In the genomic region with DNA sequence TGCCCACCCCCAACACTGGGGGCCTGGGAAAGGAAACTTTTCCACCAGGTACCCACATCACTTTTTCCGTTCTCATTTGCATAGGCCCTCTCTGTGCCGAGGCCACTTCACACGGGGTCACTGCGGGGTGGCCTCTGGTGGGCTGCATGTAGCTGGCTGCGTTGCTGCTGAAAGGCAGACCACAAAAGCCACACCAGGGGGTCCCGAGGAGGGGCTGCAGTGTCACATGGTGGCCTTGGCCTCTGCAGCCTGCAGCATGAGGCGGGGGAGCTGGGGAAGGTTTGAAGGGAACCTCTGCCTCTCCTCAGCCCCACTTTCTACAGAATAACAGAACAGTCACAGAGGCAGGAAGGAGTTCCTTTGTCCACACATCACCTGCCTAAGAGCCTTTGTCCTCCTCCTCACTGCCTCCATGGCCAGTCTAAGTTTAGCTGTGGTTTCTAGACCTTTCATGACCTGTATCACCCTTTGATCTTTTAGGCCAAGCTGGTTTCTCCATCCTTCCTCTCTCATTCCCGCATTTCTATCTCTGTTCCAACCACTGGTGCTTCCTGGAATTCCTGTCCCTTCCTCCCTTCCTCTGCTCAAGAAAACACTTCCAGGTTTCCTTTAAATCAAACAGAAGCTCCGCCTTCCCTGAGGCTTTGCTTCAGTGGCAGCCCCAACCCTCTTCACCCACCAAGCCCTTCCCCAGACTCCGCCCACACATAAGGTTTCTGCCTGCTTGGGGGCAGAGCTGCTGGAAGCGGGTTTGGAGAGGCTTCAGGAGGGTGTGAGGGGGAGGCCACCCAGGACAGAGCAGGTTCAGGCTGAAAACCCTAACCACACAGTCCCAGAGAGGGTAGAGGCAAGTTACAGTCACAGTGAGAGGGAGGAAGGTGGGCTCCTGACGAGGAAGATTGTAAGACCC, we compare ENCODE assay signal across 13 cellular contexts.
DNase-seq lines count a peak whose midpoint lies in the region; ATAC-seq, FAIRE-seq and TF ChIP-seq lines count a peak whose summit lies in the region.
"Had no signal": no experiment of that assay in that cellular context is flagged by ENCODE, and none has a peak within 500 bp of the region (broad histone marks: within the 10 kb centered on the region; RNA-seq: fewer than 3 reads in every experiment).

No MANE protein-coding gene starts in this region.

- H3K27me3 Mint-ChIP-seq in activated CD8-positive, alpha-beta T cell treated with anti-CD3 and anti-CD28 coated beads for 36 hours, result no peaks in the 10 kb centered on the region
- no peaks in the 10 kb centered on the region for H3K27me3 Mint-ChIP-seq in activated CD8-positive, alpha-beta T cell treated with anti-CD3 and anti-CD28 coated beads, Interleukin-2, amount 10 ng/mL, durations not matched to agents 7 days and 5 days (ENCODE audit: low read depth)
- H3K27me3 Mint-ChIP-seq in CD8-positive, alpha-beta memory T cell, result no peaks in the 10 kb centered on the region
- H3K27me3 Mint-ChIP-seq: activated CD4-positive, alpha-beta memory T cell treated with anti-CD3 and anti-CD28 coated beads for 36 hours had no signal

- no peak overlapping the region for H3K27ac Mint-ChIP-seq in activated CD8-positive, alpha-beta T cell treated with anti-CD3 and anti-CD28 coated beads for 36 hours
- H3K27ac Mint-ChIP-seq in activated CD8-positive, alpha-beta T cell treated with anti-CD3 and anti-CD28 coated beads, Interleukin-2, amount 10 ng/mL, durations not matched to agents 7 days and 5 days, result no peak overlapping the region
- peak overlapping the region; percentile 27 for H3K27ac Mint-ChIP-seq in stimulated activated effector memory CD8-positive, alpha-beta T cell treated with anti-CD3 and anti-CD28 coated beads, Interleukin-12 subunit alpha, Interleukin-12 subunit beta, amount 100 ng/mL, for 72 hours
- peak overlapping the region in 1 of 8 donors; percentile 50 for H3K27ac Mint-ChIP-seq in CD8-positive, alpha-beta memory T cell
- H3K27ac Mint-ChIP-seq: activated CD4-positive, alpha-beta memory T cell treated with anti-CD3 and anti-CD28 coated beads for 36 hours had no signal

- no peak overlapping the region for H2AFZ ChIP-seq in GM12878 (ENCODE audit: control insufficient read depth, low read depth, low read length)

- no peaks in the 10 kb centered on the region for H4K20me1 ChIP-seq in GM12878 (ENCODE audit: control insufficient read depth, insufficient read depth)

- H3K4me1 ChIP-seq in GM12878 (ENCODE audit: control insufficient read depth, insufficient read depth, low read length), result peaks cover 26% of the 10 kb centered on the region
- H3K4me1 ChIP-seq in CD8-positive, alpha-beta memory T cell (ENCODE audit: insufficient read depth, low read length), result peaks cover 23% of the 10 kb centered on the region

- in situ Hi-C loops in GM12878 (cut with MboI), result no loop called here

- no peak for DNase-seq in activated CD8-positive, alpha-beta T cell treated with anti-CD3 and anti-CD28 coated beads for 36 hours
- no peak for DNase-seq in activated CD8-positive, alpha-beta T cell treated with anti-CD3 and anti-CD28 coated beads, Interleukin-2, amount 10 ng/mL, durations not matched to agents 7 days and 5 days
- DNase-seq in NCI-H510A (lab: John Stamatoyannopoulos, UW) (peak; percentile 54), GM12878 (ENCODE audit: low read depth, low spot score) (no peak), NCI-H345 (lab: John Stamatoyannopoulos, UW) (no peak), middle frontal gyrus (ENCODE audit: extremely low spot score, low spot score) (no peak)
- no peak for DNase-seq in stimulated activated effector memory CD8-positive, alpha-beta T cell treated with anti-CD3 and anti-CD28 coated beads, Interleukin-12 subunit alpha, Interleukin-12 subunit beta, amount 100 ng/mL, for 72 hours (ENCODE audit: low spot score in 2 of 2)
- no peak for DNase-seq in CD8-positive, alpha-beta memory T cell
- DNase-seq: activated CD4-positive, alpha-beta memory T cell treated with anti-CD3 and anti-CD28 coated beads for 36 hours; AML-193; stimulated activated CD4-positive, alpha-beta T cell treated with anti-CD3 and anti-CD28 coated beads, Interleukin-12 subunit alpha, Interleukin-12 subunit beta, amount 100 ng/mL, for 4 hours; stomach had no signal

- BruUV-seq in GM12878 (replicated peaks; lab: Mats Ljungman, UMichigan), result no TSS peak

- no peak overlapping the region for H3K27ac ChIP-seq in GM12878 (ENCODE audit: control insufficient read depth, insufficient read depth)
- no peak overlapping the region for H3K27ac ChIP-seq in CD8-positive, alpha-beta memory T cell (ENCODE audit: low read depth, low read length)
- H3K27ac ChIP-seq: stomach had no signal

- CTCF ChIA-PET in activated CD8-positive, alpha-beta T cell treated with anti-CD3 and anti-CD28 coated beads for 36 hours (lab: Charles Lee), result interaction anchor here (1.3 to 1.5 kb wide), 2 partner anchors 10 to 22 kb away, joined by 3 to 7 read pairs; no protein-coding TSS in a partner anchor
- CTCF ChIA-PET in activated CD8-positive, alpha-beta T cell treated with anti-CD3 and anti-CD28 coated beads, Interleukin-2, amount 10 ng/mL, durations not matched to agents 7 days and 5 days (lab: Charles Lee), result interaction anchor here (1.2 kb wide), 1 partner anchor 12 kb away, joined by 4 read pairs; no protein-coding TSS in a partner anchor
- CTCF ChIA-PET in GM12878 (lab: Yijun Ruan, JAX), result no interaction called here
- CTCF ChIA-PET in CD8-positive, alpha-beta memory T cell (lab: Charles Lee), result no interaction called here

- no peaks in the 10 kb centered on the region for H3K9me3 Mint-ChIP-seq in activated CD8-positive, alpha-beta T cell treated with anti-CD3 and anti-CD28 coated beads for 36 hours
- no peaks in the 10 kb centered on the region for H3K9me3 Mint-ChIP-seq in activated CD8-positive, alpha-beta T cell treated with anti-CD3 and anti-CD28 coated beads, Interleukin-2, amount 10 ng/mL, durations not matched to agents 7 days and 5 days (ENCODE audit: insufficient read depth)
- H3K9me3 Mint-ChIP-seq in stimulated activated effector memory CD8-positive, alpha-beta T cell treated with anti-CD3 and anti-CD28 coated beads, Interleukin-12 subunit alpha, Interleukin-12 subunit beta, amount 100 ng/mL, for 72 hours, result no peaks in the 10 kb centered on the region
- H3K9me3 Mint-ChIP-seq in CD8-positive, alpha-beta memory T cell, result no peaks in the 10 kb centered on the region
- H3K9me3 Mint-ChIP-seq: activated CD4-positive, alpha-beta memory T cell treated with anti-CD3 and anti-CD28 coated beads for 36 hours had no signal

- TF ChIP-seq EP300 in GM12878 (IDR thresholded peaks at IDR 0.05; ENCODE audit: borderline replicate concordance in 1 of 2, control insufficient read depth in 1 of 2, low read depth in 2 of 2, low read length in 2 of 2), result no peak

- 45% methylated on average over 11 of the region's 12 CpGs for WGBS in GM12878 (ENCODE audit: insufficient coverage, insufficient replicate concordance, low lambda C conversion rate, missing lambda C conversion rate)

- RAD21 ChIA-PET in GM12878 (lab: Charles Lee; ENCODE audit: unreplicated experiment), result no interaction called here

- no peaks in the 10 kb centered on the region for H3K27me3 ChIP-seq in GM12878 (replicated peaks in 1 of 2; ENCODE audit: control insufficient read depth in 2 of 2, insufficient read depth in 2 of 2, low read length in 1 of 2)
- no peaks in the 10 kb centered on the region for H3K27me3 ChIP-seq in CD8-positive, alpha-beta memory T cell (ENCODE audit: insufficient read depth, low read length, poor library complexity, severe bottlenecking)
- H3K27me3 ChIP-seq: stomach had no signal

- no peak overlapping the region for H3K4me3 ChIP-seq in GM12878
- H3K4me3 ChIP-seq in CD8-positive, alpha-beta memory T cell (ENCODE audit: low read length), result no peak overlapping the region
- H3K4me3 ChIP-seq: stomach had no signal

- intact Hi-C loops in activated CD8-positive, alpha-beta T cell treated with anti-CD3 and anti-CD28 coated beads for 36 hours (cut with micrococcal nuclease), result loop anchor here (10.0 kb wide), 1 partner anchor 494 kb away; no protein-coding TSS in a partner anchor
- intact Hi-C loops in GM12878 (cut with micrococcal nuclease; ENCODE audit: unreplicated experiment), result no loop called here

- TF ChIP-seq POLR2A in GM12878 (IDR thresholded peaks at IDR 0.05; ENCODE audit: low read depth, low read length), result no peak

- no peak overlapping the region for H3K4me2 ChIP-seq in GM12878 (ENCODE audit: control insufficient read depth, insufficient read depth)

- SMC1A ChIA-PET in GM12878 (lab: Charles Lee; ENCODE audit: uncharacterized antibody, unreplicated experiment), result no interaction called here

- no peak overlapping the region for H3K9ac ChIP-seq in GM12878 (ENCODE audit: control insufficient read depth, insufficient read depth, low read length)

- no peaks in the 10 kb centered on the region for H3K79me2 ChIP-seq in GM12878 (ENCODE audit: control insufficient read depth, insufficient read depth, low read length)

- POLR2A ChIA-PET in activated CD8-positive, alpha-beta T cell treated with anti-CD3 and anti-CD28 coated beads for 36 hours (lab: Charles Lee), result interaction anchor here (0.7 kb wide), 2 partner anchors 10 to 146 kb away, joined by 3 to 4 read pairs; no protein-coding TSS in a partner anchor
- POLR2A ChIA-PET in activated CD8-positive, alpha-beta T cell treated with anti-CD3 and anti-CD28 coated beads, Interleukin-2, amount 10 ng/mL, durations not matched to agents 7 days and 5 days (lab: Charles Lee), result no interaction called here
- POLR2A ChIA-PET in GM12878 (lab: Charles Lee), result interaction anchor here (1.1 to 1.4 kb wide), 3 partner anchors 10 to 14 kb away, joined by 3 read pairs; no protein-coding TSS in a partner anchor
- POLR2A ChIA-PET in CD8-positive, alpha-beta memory T cell (lab: Charles Lee), result no interaction called here

- TF ChIP-seq RAD21 in GM12878 (IDR thresholded peaks at IDR 0.05; ENCODE audit: insufficient read depth, low read depth, low read length), result no peak

- peaks cover 48% of the 10 kb centered on the region for H3K4me1 Mint-ChIP-seq in activated CD8-positive, alpha-beta T cell treated with anti-CD3 and anti-CD28 coated beads for 36 hours (ENCODE audit: low read depth)
- peaks cover 62% of the 10 kb centered on the region for H3K4me1 Mint-ChIP-seq in activated CD8-positive, alpha-beta T cell treated with anti-CD3 and anti-CD28 coated beads, Interleukin-2, amount 10 ng/mL, durations not matched to agents 7 days and 5 days (ENCODE audit: low read depth)
- H3K4me1 Mint-ChIP-seq in stimulated activated effector memory CD8-positive, alpha-beta T cell treated with anti-CD3 and anti-CD28 coated beads, Interleukin-12 subunit alpha, Interleukin-12 subunit beta, amount 100 ng/mL, for 72 hours, result peaks cover 27% of the 10 kb centered on the region
- H3K4me1 Mint-ChIP-seq in CD8-positive, alpha-beta memory T cell, result peaks cover 8 to 27% (median 15%) of the 10 kb centered on the region in 3 donors

- H3K36me3 Mint-ChIP-seq in activated CD8-positive, alpha-beta T cell treated with anti-CD3 and anti-CD28 coated beads for 36 hours (ENCODE audit: low read depth), result no peaks in the 10 kb centered on the region
- no peaks in the 10 kb centered on the region for H3K36me3 Mint-ChIP-seq in activated CD8-positive, alpha-beta T cell treated with anti-CD3 and anti-CD28 coated beads, Interleukin-2, amount 10 ng/mL, durations not matched to agents 7 days and 5 days (ENCODE audit: low read depth)
- H3K36me3 Mint-ChIP-seq in stimulated activated effector memory CD8-positive, alpha-beta T cell treated with anti-CD3 and anti-CD28 coated beads, Interleukin-12 subunit alpha, Interleukin-12 subunit beta, amount 100 ng/mL, for 72 hours, result no peaks in the 10 kb centered on the region
- no peaks in the 10 kb centered on the region for H3K36me3 Mint-ChIP-seq in CD8-positive, alpha-beta memory T cell
- H3K36me3 Mint-ChIP-seq: activated CD4-positive, alpha-beta memory T cell treated with anti-CD3 and anti-CD28 coated beads for 36 hours had no signal

- no peaks in the 10 kb centered on the region for H3K9me3 ChIP-seq in GM12878 (replicated peaks; ENCODE audit: control insufficient read depth, insufficient read depth, low read length)
- H3K9me3 ChIP-seq in CD8-positive, alpha-beta memory T cell (ENCODE audit: low read length), result no peaks in the 10 kb centered on the region
- H3K9me3 ChIP-seq: stomach had no signal

- H3K36me3 ChIP-seq in GM12878 (ENCODE audit: control insufficient read depth in 2 of 2, insufficient read depth in 2 of 2, low read length in 1 of 2), result no peaks in the 10 kb centered on the region
- H3K36me3 ChIP-seq in CD8-positive, alpha-beta memory T cell (ENCODE audit: insufficient read depth, low read length), result no peaks in the 10 kb centered on the region
- H3K36me3 ChIP-seq: stomach had no signal

- no peak for TF ChIP-seq CTCF in activated CD8-positive, alpha-beta T cell treated with anti-CD3 and anti-CD28 coated beads for 36 hours (IDR thresholded peaks at IDR 0.05)
- TF ChIP-seq CTCF in GM12878 (IDR thresholded peaks at IDR 0.05 in 2 of 3, conservative IDR thresholded peaks at IDR 0.05 in 1 of 3; ENCODE audit: control insufficient read depth in 2 of 3, extremely low read depth in 1 of 3, insufficient read depth in 1 of 3, low read depth in 3 of 3, low read length in 3 of 3), result no peak

- no peak for FAIRE-seq in GM12878 (lab: Jason Lieb, UNC)
- FAIRE-seq: endometrium had no signal

- ATAC-seq in activated CD8-positive, alpha-beta T cell treated with anti-CD3 and anti-CD28 coated beads for 36 hours, result peak; percentile 34
- ATAC-seq in activated CD8-positive, alpha-beta T cell treated with anti-CD3 and anti-CD28 coated beads, Interleukin-2, amount 10 ng/mL, durations not matched to agents 7 days and 5 days, result no peak
- 0 out of 3 replicates have a peak, but pooled peaks have one; percentile 12 for ATAC-seq in GM12878
- ATAC-seq in stimulated activated effector memory CD8-positive, alpha-beta T cell treated with anti-CD3 and anti-CD28 coated beads, Interleukin-12 subunit alpha, Interleukin-12 subunit beta, amount 100 ng/mL, for 72 hours, result no peak

- no peak overlapping the region for H3K4me3 Mint-ChIP-seq in activated CD8-positive, alpha-beta T cell treated with anti-CD3 and anti-CD28 coated beads for 36 hours
- no peak overlapping the region for H3K4me3 Mint-ChIP-seq in activated CD8-positive, alpha-beta T cell treated with anti-CD3 and anti-CD28 coated beads, Interleukin-2, amount 10 ng/mL, durations not matched to agents 7 days and 5 days
- no peak overlapping the region for H3K4me3 Mint-ChIP-seq in stimulated activated effector memory CD8-positive, alpha-beta T cell treated with anti-CD3 and anti-CD28 coated beads, Interleukin-12 subunit alpha, Interleukin-12 subunit beta, amount 100 ng/mL, for 72 hours
- no peak overlapping the region for H3K4me3 Mint-ChIP-seq in CD8-positive, alpha-beta memory T cell
- H3K4me3 Mint-ChIP-seq: activated CD4-positive, alpha-beta memory T cell treated with anti-CD3 and anti-CD28 coated beads for 36 hours had no signal

Comparison
In these comparisons a context has a peak if more than half of its experiments do, and no peak if none do; other contexts are left out.
1. ATAC-seq: peak in activated CD8-positive, alpha-beta T cell treated with anti-CD3 and anti-CD28 coated beads for 36 hours (single experiment) and GM12878 (single experiment); none in activated CD8-positive, alpha-beta T cell treated with anti-CD3 and anti-CD28 coated beads, Interleukin-2, amount 10 ng/mL, durations not matched to agents 7 days and 5 days (single experiment) and stimulated activated effector memory CD8-positive, alpha-beta T cell treated with anti-CD3 and anti-CD28 coated beads, Interleukin-12 subunit alpha, Interleukin-12 subunit beta, amount 100 ng/mL, for 72 hours (single experiment).
2. POLR2A ChIA-PET loops: an anchor here in activated CD8-positive, alpha-beta T cell treated with anti-CD3 and anti-CD28 coated beads for 36 hours (0.7 kb wide) and GM12878 (1.1 to 1.4 kb wide); none called in activated CD8-positive, alpha-beta T cell treated with anti-CD3 and anti-CD28 coated beads, Interleukin-2, amount 10 ng/mL, durations not matched to agents 7 days and 5 days and CD8-positive, alpha-beta memory T cell.
3. CTCF ChIA-PET loops: an anchor here in activated CD8-positive, alpha-beta T cell treated with anti-CD3 and anti-CD28 coated beads for 36 hours (1.3 to 1.5 kb wide) and activated CD8-positive, alpha-beta T cell treated with anti-CD3 and anti-CD28 coated beads, Interleukin-2, amount 10 ng/mL, durations not matched to agents 7 days and 5 days (1.2 kb wide); none called in GM12878 and CD8-positive, alpha-beta memory T cell.